ENCODE assay signal across 1 cellular context in the genomic region with DNA sequence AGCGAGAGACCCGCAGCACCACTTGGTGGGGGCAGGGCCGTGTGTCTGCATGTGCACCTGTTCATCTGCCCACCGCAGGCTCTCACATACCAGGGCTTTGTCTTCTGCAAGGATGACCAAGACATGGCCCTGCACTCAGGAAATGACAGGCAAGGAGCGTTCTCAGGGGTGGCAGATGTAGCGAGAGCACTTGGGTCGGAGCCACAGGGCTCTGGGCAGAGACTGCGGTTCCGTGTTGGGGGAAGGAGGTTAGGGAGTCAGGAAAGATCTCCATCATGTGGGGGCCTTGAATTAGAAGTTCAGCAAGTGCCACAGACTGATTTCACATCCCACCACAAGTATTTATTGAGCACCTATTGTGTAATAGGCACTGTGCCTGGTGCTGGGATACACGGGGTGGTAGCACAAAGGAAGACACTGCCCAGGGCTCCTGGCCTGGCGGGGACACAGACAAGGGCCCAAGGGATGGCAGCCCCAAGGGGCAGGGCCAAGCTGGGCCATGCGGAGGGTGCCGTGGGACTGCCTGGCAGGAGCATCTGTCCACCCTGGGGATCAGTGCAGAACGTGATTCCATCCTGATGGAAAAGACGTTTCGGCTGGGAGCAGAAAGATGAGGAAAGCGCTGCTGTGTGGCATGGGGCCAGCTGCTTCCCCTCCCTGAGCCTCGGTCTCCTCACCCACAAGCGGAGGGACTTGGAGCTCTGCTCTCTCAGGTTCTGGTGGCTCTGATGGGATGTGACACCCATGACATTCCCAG.
TF ChIP-seq lines count a peak whose summit lies in the region.

No MANE protein-coding gene starts in this region.

TF ChIP-seq in GM23338, 12 proteins besides CTCF, POLR2A, EP300 and RAD21 (continued from another document):
- TF ChIP-seq, protein P1, sequence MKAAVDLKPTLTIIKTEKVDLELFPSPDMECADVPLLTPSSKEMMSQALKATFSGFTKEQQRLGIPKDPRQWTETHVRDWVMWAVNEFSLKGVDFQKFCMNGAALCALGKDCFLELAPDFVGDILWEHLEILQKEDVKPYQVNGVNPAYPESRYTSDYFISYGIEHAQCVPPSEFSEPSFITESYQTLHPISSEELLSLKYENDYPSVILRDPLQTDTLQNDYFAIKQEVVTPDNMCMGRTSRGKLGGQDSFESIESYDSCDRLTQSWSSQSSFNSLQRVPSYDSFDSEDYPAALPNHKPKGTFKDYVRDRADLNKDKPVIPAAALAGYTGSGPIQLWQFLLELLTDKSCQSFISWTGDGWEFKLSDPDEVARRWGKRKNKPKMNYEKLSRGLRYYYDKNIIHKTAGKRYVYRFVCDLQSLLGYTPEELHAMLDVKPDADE (IDR thresholded peaks at IDR 0.05): no peak
